Comparison of ENCODE assay signal across 20 cellular contexts in the genomic region with DNA sequence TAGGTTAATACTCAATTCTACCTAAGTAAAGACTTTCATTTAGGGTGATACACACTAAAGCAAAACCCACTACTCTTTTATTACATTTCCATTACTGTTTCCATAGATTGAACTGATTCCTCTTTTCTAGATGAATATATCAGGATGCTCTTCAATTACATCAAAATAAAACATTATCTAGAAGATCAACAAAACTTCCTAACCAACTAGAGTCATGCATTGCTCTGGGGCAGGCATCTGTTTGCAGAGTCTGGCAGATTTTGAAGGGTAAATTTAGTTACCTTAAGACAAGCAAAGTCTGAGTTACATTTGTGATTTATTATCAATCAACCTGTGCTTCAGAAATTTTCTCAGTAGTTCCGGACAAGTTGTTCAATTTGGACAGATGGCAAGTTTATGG.
"Had no signal": no experiment of that assay in that cellular context is flagged by ENCODE, and none has a peak within 500 bp of the region (broad histone marks: within the 10 kb centered on the region; RNA-seq: fewer than 3 reads in every experiment).

No MANE protein-coding gene starts in this region.

- DNase-seq: hypothalamus; immature natural killer cell; kidney; left colon; left lung; lower lobe of right lung; mammary epithelial cell; mesenchymal stem cell; naive thymus-derived CD8-positive, alpha-beta T cell; ovary; right lobe of liver; stimulated activated CD4-positive, alpha-beta T cell treated with anti-CD3 and anti-CD28 coated beads, Interleukin-1b, Interleukin-23, amount 100 ng/mL, for 48 hours; stimulated activated CD4-positive, alpha-beta T cell treated with anti-CD3 and anti-CD28 coated beads, Interleukin-2, amount 100 ng/mL, for 48 hours; stimulated activated CD4-positive, alpha-beta T cell treated with anti-CD3 and anti-CD28 coated beads, Interleukin-4, amount 100 ng/mL, for 4 hours; stimulated activated CD8-positive, alpha-beta memory T cell treated with anti-CD3 and anti-CD28 coated beads, Interleukin-4, amount 100 ng/mL, for 48 hours; stimulated activated naive CD4-positive, alpha-beta T cell treated with Interleukin-2 at 50 U/mL for 16 hours; stimulated activated naive CD8-positive, alpha-beta T cell treated with anti-CD3 and anti-CD28 coated beads, Interleukin-15, amount 100 ng/mL, for 72 hours; substantia nigra; uterus had no signal

- ATAC-seq: left colon; left lung; lower lobe of right lung; naive thymus-derived CD8-positive, alpha-beta T cell; right lobe of liver; stimulated activated memory B cell treated with anti-CD40 and anti-IgM and Interleukin-4, amounts not matched to agents 10 μg/mL and 1 μg/mL and 100 μg/mL, for 72 hours; stimulated activated naive CD8-positive, alpha-beta T cell treated with anti-CD3 and anti-CD28 coated beads, Interleukin-15, amount 100 ng/mL, for 72 hours had no signal
